ENCODE assay signal across 1 cellular context in genomic region chr12:75635606-75636444, GRCh38.
TF ChIP-seq lines count a peak whose summit lies in the region.

No MANE protein-coding gene starts in this region.

TF ChIP-seq in HepG2, 621 proteins besides CTCF, POLR2A, EP300 and RAD21 (continued from another document and continues in another):
- TF ChIP-seq ZNF687 (CRISPR knock-in tag; IDR thresholded peaks at IDR 0.05) (no peak), TEAD2 (CRISPR knock-in tag; IDR thresholded peaks at IDR 0.05) (no peak), STAT5B (CRISPR knock-in tag; IDR thresholded peaks at IDR 0.05) (no peak), HMGA1 (CRISPR knock-in tag; conservative IDR thresholded peaks at IDR 0.05) (no peak), ZNF580 (CRISPR knock-in tag; IDR thresholded peaks at IDR 0.05; ENCODE audit: borderline replicate concordance, low read depth) (0 out of 2 replicates have a peak, but pooled peaks have one; percentile 21), TAF1 (CRISPR knock-in tag; IDR thresholded peaks at IDR 0.05) (no peak), ZNF235 (CRISPR knock-in tag; IDR thresholded peaks at IDR 0.05; ENCODE audit: borderline replicate concordance) (no peak), MIER2 (CRISPR knock-in tag; IDR thresholded peaks at IDR 0.05) (peak; percentile 27; the same call in 1 of the 2 replicates), LBX2 (CRISPR knock-in tag; IDR thresholded peaks at IDR 0.05; ENCODE audit: borderline replicate concordance) (no peak), U2AF2 (IDR thresholded peaks at IDR 0.05; ENCODE audit: low read depth, low read length) (no peak), PHB2 (IDR thresholded peaks at IDR 0.05; ENCODE audit: partially characterized antibody) (no peak), SRF (IDR thresholded peaks at IDR 0.05; ENCODE audit: low read depth, low read length) (no peak), MTA1 (CRISPR knock-in tag; IDR thresholded peaks at IDR 0.05; ENCODE audit: borderline replicate concordance) (no peak), ZNF572 (CRISPR knock-in tag; IDR thresholded peaks at IDR 0.05) (no peak), MEIS1 (CRISPR knock-in tag; IDR thresholded peaks at IDR 0.05; ENCODE audit: borderline replicate concordance) (no peak), ATF1 (CRISPR knock-in tag; IDR thresholded peaks at IDR 0.05) (0 out of 2 replicates have a peak, but pooled peaks have one; percentile 43), CEBPB (IDR thresholded peaks at IDR 0.05; ENCODE audit: borderline replicate concordance, low read depth, low read length) (no peak), ZFY (CRISPR knock-in tag; IDR thresholded peaks at IDR 0.05) (no peak), SNAPC4 (CRISPR knock-in tag; IDR thresholded peaks at IDR 0.05) (no peak), CC2D1A (CRISPR knock-in tag; IDR thresholded peaks at IDR 0.05) (no peak), ZNF318 (CRISPR knock-in tag; IDR thresholded peaks at IDR 0.05) (no peak), ZHX2 (IDR thresholded peaks at IDR 0.05; ENCODE audit: low read depth) (no peak), ZHX2 (CRISPR knock-in tag; IDR thresholded peaks at IDR 0.05; ENCODE audit: borderline replicate concordance) (no peak), MAFK (conservative IDR thresholded peaks at IDR 0.05 in 1 of 2, IDR thresholded peaks at IDR 0.05 in 1 of 2; ENCODE audit: low read length in 2 of 2) (peak in 1 of 2 experiments; percentile 30; a peak in 2 of 4 replicates), SOX13 (IDR thresholded peaks at IDR 0.05) (peak; percentile 85), SOX13 (CRISPR knock-in tag; conservative IDR thresholded peaks at IDR 0.05 in 1 of 2, IDR thresholded peaks at IDR 0.05 in 1 of 2) (peak in 1 of 2 experiments; percentile 96; a peak in 2 of 4 replicates), ZSCAN9 (CRISPR knock-in tag; IDR thresholded peaks at IDR 0.05; ENCODE audit: borderline replicate concordance) (peak; percentile 72; the same call in 1 of the 2 replicates), ZNF101 (CRISPR knock-in tag; IDR thresholded peaks at IDR 0.05; ENCODE audit: borderline replicate concordance, low read depth) (no peak), ZNF75D (CRISPR knock-in tag; IDR thresholded peaks at IDR 0.05; ENCODE audit: borderline replicate concordance) (no peak), SSRP1 (CRISPR knock-in tag; IDR thresholded peaks at IDR 0.05) (no peak), RELA (CRISPR knock-in tag; IDR thresholded peaks at IDR 0.05) (no peak), SIN3B (IDR thresholded peaks at IDR 0.05; ENCODE audit: low read length) (no peak), RBFOX2 (IDR thresholded peaks at IDR 0.05; ENCODE audit: low read depth, low read length) (no peak), ZC3H4 (CRISPR knock-in tag; IDR thresholded peaks at IDR 0.05; ENCODE audit: borderline replicate concordance) (no peak), FOXK1 (CRISPR knock-in tag; IDR thresholded peaks at IDR 0.05; ENCODE audit: borderline replicate concordance, low read depth) (no peak; the same call in 1 of the 2 replicates)
